In the genomic region with DNA sequence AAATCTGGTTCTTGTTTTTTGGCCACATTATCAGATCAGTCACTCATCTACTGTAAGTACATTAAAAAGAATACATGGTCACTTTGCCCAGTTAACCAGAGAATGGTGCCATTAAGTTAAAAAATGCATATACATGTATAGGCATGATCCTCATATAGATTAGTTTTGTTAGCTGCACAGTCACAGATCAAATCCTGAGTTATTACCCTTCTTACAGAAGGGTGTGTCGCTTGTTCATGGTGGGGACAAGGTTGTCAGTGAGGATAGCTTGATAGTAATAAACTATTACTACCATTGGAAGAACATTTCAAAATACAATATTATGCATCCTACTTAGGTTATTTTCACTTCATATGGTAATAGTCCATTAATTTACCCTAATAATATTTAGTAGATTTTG, we compare ENCODE assay signal across 28 cellular contexts.
"Had no signal": no experiment of that assay in that cellular context is flagged by ENCODE, and none has a peak within 500 bp of the region (broad histone marks: within the 10 kb centered on the region; RNA-seq: fewer than 3 reads in every experiment).

No MANE protein-coding gene starts in this region.

- H3K9me3 ChIP-seq: esophagus muscularis mucosa, left lung, right lobe of liver, testis, transverse colon had no signal

- H3K36me3 ChIP-seq: brain microvascular endothelial cell, esophagus muscularis mucosa, heart right ventricle, left lung, right lobe of liver, transverse colon had no signal

- ATAC-seq: heart right ventricle; left lung; right lobe of liver; stimulated activated naive CD8-positive, alpha-beta T cell treated with anti-CD3 and anti-CD28 coated beads, Interleukin-15, Interleukin-2, amounts not matched to agents 100 U/mL and 50 U/mL, for 24 hours had no signal

- H3K4me3 ChIP-seq: esophagus muscularis mucosa, heart right ventricle, left lung, lung, right lobe of liver, skin epidermis, testis, transverse colon had no signal

- H3K4me1 ChIP-seq: right lobe of liver had no signal

- H3K27ac ChIP-seq: esophagus muscularis mucosa, foreskin keratinocyte, heart right ventricle, left lung, right lobe of liver, skin epidermis, testis, transverse colon, VCaP had no signal

- DNase-seq: activated CD4-positive, alpha-beta memory T cell treated with anti-CD3 and anti-CD28 coated beads, Interleukin-2, amount 10 ng/mL, durations not matched to agents 7 days and 5 days; activated CD4-positive, alpha-beta T cell treated with anti-CD3 and anti-CD28 coated beads for 1 hour; activated CD4-positive, alpha-beta T cell treated with anti-CD3 and anti-CD28 coated beads, Interleukin-2, amount 10 ng/mL, durations not matched to agents 7 days and 5 days; activated CD8-positive, alpha-beta memory T cell treated with anti-CD3 and anti-CD28 coated beads, Interleukin-2, amount 50 U/mL, for 48 hours; activated gamma-delta T cell; activated naive CD4-positive, alpha-beta T cell treated with anti-CD3 and anti-CD28 coated beads, Interleukin-2, amount 10 ng/mL, durations not matched to agents 7 days and 5 days; activated naive CD8-positive, alpha-beta T cell treated with anti-CD3 and anti-CD28 coated beads, Interleukin-2, amount 10 ng/mL, durations not matched to agents 7 days and 5 days; activated T-cell treated with anti-CD3 and anti-CD28 coated beads, Interleukin-2, amount 50 U/mL, for 24 hours; endodermal cell; foreskin keratinocyte; heart right ventricle; kidney glomerular epithelial cell; left lung; mesendoderm; right lobe of liver; stimulated activated CD4-positive, alpha-beta T cell treated with anti-CD3 and anti-CD28 coated beads, Interleukin-12 subunit alpha, Interleukin-12 subunit beta, amount 100 ng/mL, for 4 hours; stimulated activated CD4-positive, alpha-beta T cell treated with anti-CD3 and anti-CD28 coated beads, Interleukin-4, amount 100 ng/mL, for 1 hour; stimulated activated naive CD8-positive, alpha-beta T cell treated with anti-CD3 and anti-CD28 coated beads, Interleukin-15, Interleukin-2, amounts not matched to agents 100 U/mL and 50 U/mL, for 24 hours; T-helper 9 cell; testis; transverse colon had no signal

- FAIRE-seq: TTC549, urothelium cell line had no signal

- H3K27me3 ChIP-seq: brain microvascular endothelial cell, esophagus muscularis mucosa, foreskin keratinocyte, heart right ventricle, left lung, right lobe of liver, testis, transverse colon had no signal
